In the genomic region with DNA sequence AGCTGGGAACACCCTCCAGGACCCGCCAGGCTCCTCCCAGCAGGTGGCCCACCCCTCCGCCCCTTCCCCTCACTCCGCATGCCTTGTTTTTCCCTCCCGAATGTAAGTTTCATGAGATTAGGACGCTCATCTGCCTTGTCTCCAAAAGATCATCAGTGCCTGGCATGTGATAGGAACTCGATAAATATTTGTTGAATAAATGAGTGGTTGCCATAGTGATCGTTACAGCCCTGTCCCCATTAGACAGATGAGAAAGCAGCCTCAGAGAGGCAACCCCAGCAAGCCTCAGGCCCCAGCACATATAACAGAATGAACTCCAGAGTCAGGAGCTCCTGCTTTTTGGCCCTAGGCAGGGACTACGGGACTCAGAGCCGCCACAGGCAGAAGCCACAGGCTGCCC, we compare ENCODE assay signal across 1 cellular context.
TF ChIP-seq lines count a peak whose summit lies in the region.

No MANE protein-coding gene starts in this region.

TF ChIP-seq in HEK293, 187 proteins besides CTCF, POLR2A, EP300 and RAD21 (continued from another document):
- no peak for TF ChIP-seq SP7 (tag by site-specific recombination; IDR thresholded peaks at IDR 0.05)
- TF ChIP-seq SP2 (tag by site-specific recombination; IDR thresholded peaks at IDR 0.05): 0 out of 2 replicates have a peak, but pooled peaks have one; percentile 22
- TF ChIP-seq, protein P1, sequence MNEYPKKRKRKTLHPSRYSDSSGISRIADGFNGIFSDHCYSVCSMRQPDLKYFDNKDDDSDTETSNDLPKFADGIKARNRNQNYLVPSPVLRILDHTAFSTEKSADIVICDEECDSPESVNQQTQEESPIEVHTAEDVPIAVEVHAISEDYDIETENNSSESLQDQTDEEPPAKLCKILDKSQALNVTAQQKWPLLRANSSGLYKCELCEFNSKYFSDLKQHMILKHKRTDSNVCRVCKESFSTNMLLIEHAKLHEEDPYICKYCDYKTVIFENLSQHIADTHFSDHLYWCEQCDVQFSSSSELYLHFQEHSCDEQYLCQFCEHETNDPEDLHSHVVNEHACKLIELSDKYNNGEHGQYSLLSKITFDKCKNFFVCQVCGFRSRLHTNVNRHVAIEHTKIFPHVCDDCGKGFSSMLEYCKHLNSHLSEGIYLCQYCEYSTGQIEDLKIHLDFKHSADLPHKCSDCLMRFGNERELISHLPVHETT (tag by site-specific recombination; IDR thresholded peaks at IDR 0.05): no peak
- TF ChIP-seq, protein P2, sequence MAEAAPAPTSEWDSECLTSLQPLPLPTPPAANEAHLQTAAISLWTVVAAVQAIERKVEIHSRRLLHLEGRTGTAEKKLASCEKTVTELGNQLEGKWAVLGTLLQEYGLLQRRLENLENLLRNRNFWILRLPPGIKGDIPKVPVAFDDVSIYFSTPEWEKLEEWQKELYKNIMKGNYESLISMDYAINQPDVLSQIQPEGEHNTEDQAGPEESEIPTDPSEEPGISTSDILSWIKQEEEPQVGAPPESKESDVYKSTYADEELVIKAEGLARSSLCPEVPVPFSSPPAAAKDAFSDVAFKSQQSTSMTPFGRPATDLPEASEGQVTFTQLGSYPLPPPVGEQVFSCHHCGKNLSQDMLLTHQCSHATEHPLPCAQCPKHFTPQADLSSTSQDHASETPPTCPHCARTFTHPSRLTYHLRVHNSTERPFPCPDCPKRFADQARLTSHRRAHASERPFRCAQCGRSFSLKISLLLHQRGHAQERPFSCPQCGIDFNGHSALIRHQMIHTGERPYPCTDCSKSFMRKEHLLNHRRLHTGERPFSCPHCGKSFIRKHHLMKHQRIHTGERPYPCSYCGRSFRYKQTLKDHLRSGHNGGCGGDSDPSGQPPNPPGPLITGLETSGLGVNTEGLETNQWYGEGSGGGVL (tag by site-specific recombination; IDR thresholded peaks at IDR 0.05): 0 out of 2 replicates have a peak, but pooled peaks have one; percentile 2
